22 cellular contexts compared by ENCODE assay signal in the genomic region with DNA sequence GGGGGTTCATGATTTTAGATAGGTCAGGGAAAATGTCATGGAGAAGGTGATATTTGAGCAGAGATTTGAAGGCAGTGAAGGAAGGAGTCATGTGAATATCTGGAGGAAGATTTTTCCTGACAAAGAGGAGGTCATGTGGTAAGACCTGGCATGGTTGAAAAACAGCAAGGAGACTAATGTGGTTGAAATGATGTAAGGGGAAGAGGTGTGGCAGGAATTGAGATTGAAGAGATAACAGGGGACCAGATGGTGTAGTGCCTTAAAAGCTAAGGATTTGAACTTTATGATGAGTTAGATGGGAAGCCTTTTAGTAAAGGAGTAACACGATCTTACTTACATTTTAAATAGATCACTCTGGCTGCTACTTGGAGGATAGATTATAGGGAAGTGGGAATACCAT.
A peak's percentile ranks its signal among the peaks of the same experiment; 100 is the strongest.
DNase-seq lines count a peak whose midpoint lies in the region; ATAC-seq, FAIRE-seq and TF ChIP-seq lines count a peak whose summit lies in the region.
"Had no signal": no experiment of that assay in that cellular context is flagged by ENCODE, and none has a peak within 500 bp of the region (broad histone marks: within the 10 kb centered on the region; RNA-seq: fewer than 3 reads in every experiment).

No MANE protein-coding gene starts in this region.

- H3K27ac ChIP-seq in A549, result no peak overlapping the region
- H3K27ac ChIP-seq: foreskin keratinocyte had no signal

- CTCF ChIA-PET in A549 (lab: Yijun Ruan, JAX), result no interaction called here

- POLR2A ChIA-PET in A549 (lab: Yijun Ruan, JAX), result no interaction called here

- FAIRE-seq in A549 (lab: Jason Lieb, UNC), result peak; percentile 93
- no peak for FAIRE-seq in GM19239 (lab: Jason Lieb, UNC)
- FAIRE-seq: kidney, TTC549 had no signal

- TF ChIP-seq RAD21 in A549 (conservative IDR thresholded peaks at IDR 0.05 in 1 of 2, IDR thresholded peaks at IDR 0.05 in 1 of 2), result no peak

- no peaks in the 10 kb centered on the region for H3K4me1 ChIP-seq in A549
- H3K4me1 ChIP-seq: foreskin keratinocyte had no signal

- TF ChIP-seq EP300 in A549 (IDR thresholded peaks at IDR 0.05), result no peak

- DNase-seq in A549 (ENCODE audit: low read depth in 1 of 2, low spot score in 1 of 2), result no peak
- peak; percentile 12 for DNase-seq in H4 (ENCODE audit: low spot score)
- DNase-seq in NCI-H69 (lab: John Stamatoyannopoulos, UW), result peak; percentile 56
- DNase-seq in fibroblast of the aortic adventitia (ENCODE audit: low read depth), result peak; percentile 68
- no peak for DNase-seq in GM19239 (ENCODE audit: insufficient read length, low spot score)
- no peak for DNase-seq in NCI-H2107 treated with DMSO at 0.1 percent for 48 hours (lab: John Stamatoyannopoulos, UW; ENCODE audit: unreplicated experiment)
- no peak for DNase-seq in NK-92 treated with Interleukin-12 subunit alpha and Interleukin-12 subunit beta, amount 100 ng/mL, for 24 hours (lab: John Stamatoyannopoulos, UW)
- no peak for DNase-seq in NCI-H1694 treated with DMSO at 0.1 percent for 48 hours (lab: John Stamatoyannopoulos, UW)
- DNase-seq: activated CD4-positive, alpha-beta T cell treated with anti-CD3 and anti-CD28 coated beads for 4 hours; activated CD8-positive, alpha-beta memory T cell treated with anti-CD3 and anti-CD28 coated beads, Interleukin-2, amount 10 ng/mL, durations not matched to agents 7 days and 5 days; activated naive CD8-positive, alpha-beta T cell treated with anti-CD3 and anti-CD28 coated beads for 36 hours; cortex of kidney; kidney; mesenchymal stem cell; naive thymus-derived CD8-positive, alpha-beta T cell; NCI-H1417 treated with DMSO at 0.1 percent for 48 hours; NCI-H226; posterior cingulate gyrus; RPMI8226; stimulated activated CD4-positive, alpha-beta T cell treated with anti-CD3 and anti-CD28 coated beads, Interleukin-2, amount 100 ng/mL, for 48 hours had no signal

- WGBS in A549 (ENCODE audit: missing lambda C conversion rate), result 0% methylated on average over 1 of the region's 1 CpG

- ATAC-seq in A549, result no peak
- ATAC-seq: activated CD8-positive, alpha-beta memory T cell treated with anti-CD3 and anti-CD28 coated beads, Interleukin-2, amount 10 ng/mL, durations not matched to agents 7 days and 5 days; foreskin keratinocyte; naive thymus-derived CD8-positive, alpha-beta T cell had no signal

- no peak for TF ChIP-seq CTCF in A549 (IDR thresholded peaks at IDR 0.05)
- TF ChIP-seq CTCF in fibroblast of the aortic adventitia (IDR thresholded peaks at IDR 0.05; ENCODE audit: insufficient read depth, low read length), result no peak

- no peak overlapping the region for H3K4me2 ChIP-seq in A549

- H3K9me3 ChIP-seq in A549, result no peaks in the 10 kb centered on the region

- H3K4me3 ChIP-seq in A549 (no peak overlapping the region), fibroblast of the aortic adventitia (ENCODE audit: low read depth, low read length) (no peak overlapping the region)

- TF ChIP-seq POLR2A in A549 (IDR thresholded peaks at IDR 0.05; ENCODE audit: low read length), result no peak

TF ChIP-seq in A549, 52 proteins besides CTCF, POLR2A, EP300 and RAD21:
- TF ChIP-seq NFE2L2 (conservative IDR thresholded peaks at IDR 0.05; ENCODE audit: low read length) (no peak), CHD2 (IDR thresholded peaks at IDR 0.05; ENCODE audit: low read length, partially characterized antibody) (no peak), ZNF302 (CRISPR knock-in tag; IDR thresholded peaks at IDR 0.05) (no peak), HOXA7 (CRISPR knock-in tag; IDR thresholded peaks at IDR 0.05) (no peak), HEYL (CRISPR knock-in tag; IDR thresholded peaks at IDR 0.05) (no peak)

Comparison
In these comparisons a context has a peak if more than half of its experiments do, and no peak if none do; other contexts are left out.
1. DNase-seq: peak in H4 (single experiment), NCI-H69 (single experiment) and fibroblast of the aortic adventitia (single experiment); none in A549 (0 of 2), GM19239 (single experiment), NCI-H2107 treated with DMSO at 0.1 percent for 48 hours (single experiment), NK-92 treated with Interleukin-12 subunit alpha and Interleukin-12 subunit beta, amount 100 ng/mL, for 24 hours (single experiment) and NCI-H1694 treated with DMSO at 0.1 percent for 48 hours (single experiment).